15 cellular contexts compared by ENCODE assay signal in genomic region chr11:96144553-96144952, GRCh38.
DNase-seq lines count a peak whose midpoint lies in the region; ATAC-seq and TF ChIP-seq lines count a peak whose summit lies in the region.
"Had no signal": no experiment of that assay in that cellular context is flagged by ENCODE, and none has a peak within 500 bp of the region (broad histone marks: within the 10 kb centered on the region; RNA-seq: fewer than 3 reads in every experiment).

No MANE protein-coding gene starts in this region.

- in situ Hi-C loops in GM23248 (cut with MboI), result no loop called here

- intact Hi-C loops in heart left ventricle (cut with DNase I), result no loop called here

- TF ChIP-seq POLR2A in heart left ventricle (IDR thresholded peaks at IDR 0.05), result no peak

- peaks cover 75% of the 10 kb centered on the region for H3K4me1 ChIP-seq in GM23248 (ENCODE audit: insufficient read depth)
- H3K4me1 ChIP-seq in SK-N-SH (ENCODE audit: control insufficient read depth in 1 of 2, insufficient read depth in 2 of 2, low read depth in 1 of 2, low read length in 1 of 2), result peaks cover 2 to 73% of the 10 kb centered on the region in 2 experiments
- H3K4me1 ChIP-seq in mesenchymal stem cell (ENCODE audit: control insufficient read depth, insufficient read depth, low read depth, low read length), result peaks cover 1% of the 10 kb centered on the region
- H3K4me1 ChIP-seq in skeletal muscle satellite cell (ENCODE audit: control insufficient read depth, insufficient read depth, low read length), result peaks cover 61% of the 10 kb centered on the region
- H3K4me1 ChIP-seq in heart left ventricle, result peaks cover 0 to 34% (median 12%) of the 10 kb centered on the region in 12 donors
- H3K4me1 ChIP-seq in neuronal stem cell (ENCODE audit: control insufficient read depth in 2 of 2, insufficient read depth in 1 of 2, low read depth in 1 of 2, low read length in 2 of 2), result peaks cover 18 to 42% of the 10 kb centered on the region in 2 donors
- H3K4me1 ChIP-seq: Peyer's patch had no signal

- H3K79me1 ChIP-seq in mesenchymal stem cell (replicated peaks; ENCODE audit: low read length, poor library complexity, severe bottlenecking) (peaks cover 28% of the 10 kb centered on the region), neuronal stem cell (ENCODE audit: low read depth, low read length) (no peaks in the 10 kb centered on the region)

- H3K4me3 ChIP-seq in GM23248, result no peak overlapping the region
- no peak overlapping the region for H3K4me3 ChIP-seq in SK-N-SH (ENCODE audit: low read depth in 2 of 2, low read length in 1 of 2)
- no peak overlapping the region for H3K4me3 ChIP-seq in mesenchymal stem cell (ENCODE audit: insufficient read depth in 1 of 2, low read depth in 1 of 2, low read length in 2 of 2)
- no peak overlapping the region for H3K4me3 ChIP-seq in skeletal muscle satellite cell (ENCODE audit: low read length)
- no peak overlapping the region for H3K4me3 ChIP-seq in heart left ventricle
- no peak overlapping the region for H3K4me3 ChIP-seq in neuronal stem cell (ENCODE audit: low read length in 2 of 2)
- H3K4me3 ChIP-seq: Peyer's patch had no signal

- H4K91ac ChIP-seq in mesenchymal stem cell (ENCODE audit: low read length), result no peak overlapping the region
- no peak overlapping the region for H4K91ac ChIP-seq in neuronal stem cell (ENCODE audit: low read depth, low read length, poor library complexity)

- 74 to 75% methylated on average over 2 of the region's 2 CpGs for WGBS in GM23248 (ENCODE audit: low coverage in 1 of 2, low lambda C conversion rate in 2 of 2, missing lambda C conversion rate in 2 of 2), 2 experiments
- 47% methylated on average over 2 of the region's 2 CpGs for whole genome bisulfite sequencing in SK-N-SH (ENCODE audit: low lambda C conversion rate)
- WGBS in mesenchymal stem cell, result no CpG with 5 or more reads among the region's 2 CpGs
- WGBS in heart left ventricle, 4 donors, result 74 to 83% (median 79%) methylated on average over 2 of the region's 2 CpGs
- WGBS in neuronal stem cell (ENCODE audit: extremely low coverage in 2 of 2, insufficient read length in 2 of 2, insufficient replicate concordance in 1 of 2), 2 donors, result no CpG with 5 or more reads among the region's 2 CpGs

- no peaks in the 10 kb centered on the region for H4K20me1 ChIP-seq in GM23248 (ENCODE audit: insufficient read depth)
- no peaks in the 10 kb centered on the region for H4K20me1 ChIP-seq in SK-N-SH (ENCODE audit: insufficient read depth)

- H3K79me2 ChIP-seq in GM23248 (ENCODE audit: insufficient read depth) (peaks cover 96% of the 10 kb centered on the region), SK-N-SH (ENCODE audit: insufficient read depth) (peaks cover 78% of the 10 kb centered on the region)

- H2AFZ ChIP-seq in GM23248, result no peak overlapping the region
- no peak overlapping the region for H2AFZ ChIP-seq in SK-N-SH (ENCODE audit: low read depth)
- H2AFZ ChIP-seq in mesenchymal stem cell (ENCODE audit: low read depth, low read length), result no peak overlapping the region
- H2AFZ ChIP-seq in neuronal stem cell (ENCODE audit: low read length), result no peak overlapping the region

- H3K9me3 ChIP-seq in GM23248 (ENCODE audit: low read depth), result no peaks in the 10 kb centered on the region
- H3K9me3 ChIP-seq in SK-N-SH, result no peaks in the 10 kb centered on the region
- H3K9me3 ChIP-seq in mesenchymal stem cell (ENCODE audit: control insufficient read depth, low read length), result no peaks in the 10 kb centered on the region
- H3K9me3 ChIP-seq in skeletal muscle satellite cell (replicated peaks; ENCODE audit: low read length), result no peaks in the 10 kb centered on the region
- H3K9me3 ChIP-seq in heart left ventricle, result no peaks in the 10 kb centered on the region
- H3K9me3 ChIP-seq in neuronal stem cell (replicated peaks in 1 of 2; ENCODE audit: control insufficient read depth in 2 of 2, insufficient read depth in 1 of 2, low read depth in 1 of 2, low read length in 2 of 2), result no peaks in the 10 kb centered on the region
- H3K9me3 ChIP-seq: Peyer's patch had no signal

- H2BK12ac ChIP-seq in mesenchymal stem cell (ENCODE audit: low read length in 2 of 2) (no peak overlapping the region), neuronal stem cell (ENCODE audit: low read length) (no peak overlapping the region)

- H2BK5ac ChIP-seq in mesenchymal stem cell (ENCODE audit: low read depth, low read length, poor library complexity, severe bottlenecking) (no peak overlapping the region), neuronal stem cell (ENCODE audit: low read length) (no peak overlapping the region)

- H3K18ac ChIP-seq in mesenchymal stem cell (ENCODE audit: low read depth in 1 of 2, low read length in 2 of 2), result no peak overlapping the region
- no peak overlapping the region for H3K18ac ChIP-seq in neuronal stem cell (ENCODE audit: low read length)

- H4K8ac ChIP-seq in mesenchymal stem cell (ENCODE audit: low read length) (no peak overlapping the region), neuronal stem cell (ENCODE audit: low read depth, low read length) (no peak overlapping the region)

- H3K36me3 ChIP-seq in GM23248 (ENCODE audit: low read depth) (no peaks in the 10 kb centered on the region), SK-N-SH (replicated peaks in 1 of 2; ENCODE audit: control insufficient read depth in 1 of 2, insufficient read depth in 2 of 2, low read length in 1 of 2) (peaks cover 3 to 15% of the 10 kb centered on the region in 2 experiments), mesenchymal stem cell (ENCODE audit: control insufficient read depth in 1 of 2, insufficient read depth in 2 of 2, low read depth in 1 of 2, low read length in 2 of 2) (peaks cover 0 to 6% of the 10 kb centered on the region in 2 experiments), skeletal muscle satellite cell (ENCODE audit: insufficient read depth, low read length) (no peaks in the 10 kb centered on the region), heart left ventricle (no peaks in the 10 kb centered on the region), neuronal stem cell (replicated peaks in 1 of 2; ENCODE audit: control insufficient read depth in 2 of 2, insufficient read depth in 2 of 2, low read length in 2 of 2) (no peaks in the 10 kb centered on the region)
- H3K36me3 ChIP-seq: Peyer's patch had no signal

- TF ChIP-seq RAD21 in SK-N-SH (IDR thresholded peaks at IDR 0.05; ENCODE audit: low read length), result no peak

- DNase-seq in GM23248 (no peak), SK-N-SH (no peak), mesenchymal stem cell (no peak), heart left ventricle (no peak), neuronal stem cell (ENCODE audit: low spot score) (no peak), AML-193 (lab: John Stamatoyannopoulos, UW) (no peak)
- DNase-seq: CD4-positive, alpha-beta memory T cell; DMS79; KBM-7; NCI-H1417 treated with DMSO at 0.1 percent for 48 hours; NCI-H2081; NCI-H510A; Peyer's patch had no signal

- H3K14ac ChIP-seq in mesenchymal stem cell (ENCODE audit: low read length in 2 of 2) (no peak overlapping the region), neuronal stem cell (ENCODE audit: low read length) (no peak overlapping the region)

- H3K9ac ChIP-seq in GM23248, result no peak overlapping the region
- H3K9ac ChIP-seq in SK-N-SH, result peak overlapping the region; percentile 6; the same call in 1 of the 2 replicates
- peak overlapping the region; percentile 24 for H3K9ac ChIP-seq in mesenchymal stem cell (ENCODE audit: low read length)
- peak overlapping the region; percentile 2 for H3K9ac ChIP-seq in skeletal muscle satellite cell (ENCODE audit: low read depth, low read length)
- no peak overlapping the region for H3K9ac ChIP-seq in neuronal stem cell (ENCODE audit: low read depth, low read length, poor library complexity)

- POLR2A ChIA-PET in SK-N-SH (lab: Yijun Ruan, JAX), result no interaction called here

- TF ChIP-seq EP300 in SK-N-SH (IDR thresholded peaks at IDR 0.05; ENCODE audit: borderline replicate concordance in 1 of 2, low read depth in 1 of 2, low read length in 1 of 2), result no peak

- H2BK15ac ChIP-seq in mesenchymal stem cell (ENCODE audit: low read depth, poor library complexity, severe bottlenecking) (no peak overlapping the region), neuronal stem cell (ENCODE audit: low read length) (no peak overlapping the region)

- CTCF ChIA-PET in SK-N-SH (lab: Yijun Ruan, JAX), result no interaction called here

- H3K23ac ChIP-seq in mesenchymal stem cell (ENCODE audit: low read length in 2 of 2), result no peak overlapping the region
- H3K23ac ChIP-seq in neuronal stem cell (ENCODE audit: low read depth, low read length, poor library complexity), result no peak overlapping the region

- peak overlapping the region; percentile 55 for H3K4me2 ChIP-seq in GM23248 (ENCODE audit: unreplicated experiment)
- H3K4me2 ChIP-seq in SK-N-SH, result peak overlapping the region; percentile 37; the same call in 1 of the 2 replicates
- no peak overlapping the region for H3K4me2 ChIP-seq in mesenchymal stem cell (ENCODE audit: low read length, poor library complexity, severe bottlenecking)
- H3K4me2 ChIP-seq in skeletal muscle satellite cell (ENCODE audit: low read length), result peak overlapping the region; percentile 58
- H3K4me2 ChIP-seq in neuronal stem cell (ENCODE audit: insufficient read depth, low read length, poor library complexity, severe bottlenecking), result no peak overlapping the region

- H2BK120ac ChIP-seq in mesenchymal stem cell (ENCODE audit: low read depth, low read length) (no peak overlapping the region), neuronal stem cell (ENCODE audit: low read depth, low read length) (no peak overlapping the region)

- no peak overlapping the region for H2AK5ac ChIP-seq in mesenchymal stem cell (ENCODE audit: low read length, severe bottlenecking)
- no peak overlapping the region for H2AK5ac ChIP-seq in neuronal stem cell (ENCODE audit: low read depth, low read length)

- ATAC-seq in heart left ventricle, result no peak
- ATAC-seq: Right ventricle myocardium inferior had no signal

- H3K27ac ChIP-seq in GM23248 (peak overlapping the region; percentile 40), SK-N-SH (ENCODE audit: low read depth in 2 of 2, low read length in 1 of 2) (peak overlapping the region; percentile 90 to 99; a peak in 3 of 4 replicates), mesenchymal stem cell (ENCODE audit: low read length, poor library complexity, severe bottlenecking) (no peak overlapping the region), heart left ventricle (peak overlapping the region in 1 of 12 donors; percentile 16), neuronal stem cell (replicated peaks; ENCODE audit: low read length) (no peak overlapping the region)
- H3K27ac ChIP-seq: Peyer's patch had no signal

- H3K9me2 ChIP-seq in GM23248 (ENCODE audit: insufficient read depth) (no peaks in the 10 kb centered on the region), SK-N-SH (no peaks in the 10 kb centered on the region)

- H3K4ac ChIP-seq in mesenchymal stem cell (ENCODE audit: low read depth in 1 of 2, low read length in 2 of 2) (no peak overlapping the region), neuronal stem cell (ENCODE audit: low read length) (no peak overlapping the region)

- H3K27me3 ChIP-seq in GM23248 (replicated peaks; ENCODE audit: insufficient read depth) (no peaks in the 10 kb centered on the region), SK-N-SH (ENCODE audit: insufficient read depth) (no peaks in the 10 kb centered on the region), mesenchymal stem cell (ENCODE audit: control insufficient read depth in 1 of 2, insufficient read depth in 1 of 2, low read length in 2 of 2) (no peaks in the 10 kb centered on the region), skeletal muscle satellite cell (ENCODE audit: control insufficient read depth, insufficient read depth, low read length) (no peaks in the 10 kb centered on the region), heart left ventricle (no peaks in the 10 kb centered on the region), neuronal stem cell (ENCODE audit: control insufficient read depth in 3 of 3, insufficient read depth in 3 of 3, low read depth in 1 of 3, low read length in 3 of 3) (no peaks in the 10 kb centered on the region)
- H3K27me3 ChIP-seq: Peyer's patch had no signal

- no peak for TF ChIP-seq CTCF in SK-N-SH (IDR thresholded peaks at IDR 0.05)
- no peak for TF ChIP-seq CTCF in heart left ventricle (IDR thresholded peaks at IDR 0.05)

- H3F3A ChIP-seq in GM23248 (ENCODE audit: insufficient read depth) (peaks cover 60% of the 10 kb centered on the region), SK-N-SH (replicated peaks; ENCODE audit: insufficient read depth) (peaks cover 50% of the 10 kb centered on the region)

Comparison
In these comparisons a context has a peak if more than half of its experiments do, and no peak if none do; other contexts are left out.
1. H3K27ac ChIP-seq: peak in GM23248 (single experiment) and SK-N-SH (2 of 2); none in mesenchymal stem cell (single experiment) and neuronal stem cell (single experiment).
2. H3K4me2 ChIP-seq: peak in GM23248 (single experiment), SK-N-SH (single experiment) and skeletal muscle satellite cell (single experiment); none in mesenchymal stem cell (single experiment) and neuronal stem cell (single experiment).
3. H3K9ac ChIP-seq: peak in SK-N-SH (single experiment), mesenchymal stem cell (single experiment) and skeletal muscle satellite cell (single experiment); none in GM23248 (single experiment) and neuronal stem cell (single experiment).